ENCODE assay signal across 9 cellular contexts in the genomic region with DNA sequence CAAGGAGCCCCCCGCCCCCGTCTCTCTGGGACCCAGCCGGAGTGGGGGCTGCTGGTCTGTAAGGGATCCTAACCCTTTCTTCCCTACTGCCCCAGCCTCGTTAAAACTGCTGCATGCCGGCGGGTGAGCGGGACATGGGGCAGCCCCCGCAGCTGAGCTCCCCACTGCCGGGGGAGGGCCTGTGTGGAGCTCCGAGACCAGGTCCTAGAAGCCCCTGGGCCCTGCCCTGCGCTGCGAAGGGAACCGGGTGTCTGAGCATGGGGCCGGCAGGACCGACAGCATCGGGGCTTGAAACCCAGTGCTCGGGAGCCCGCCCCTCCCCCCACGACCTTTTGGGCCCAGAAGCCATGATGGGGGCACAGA. TPM values are rescaled to one million over a fixed set of nuclear protein-coding genes. Genes with fewer than 3 reads are reported as not detected.
DNase-seq lines count a peak whose midpoint lies in the region; ATAC-seq and TF ChIP-seq lines count a peak whose summit lies in the region.
"Had no signal": no experiment of that assay in that cellular context is flagged by ENCODE, and none has a peak within 500 bp of the region (broad histone marks: within the 10 kb centered on the region; RNA-seq: fewer than 3 reads in every experiment).

No MANE protein-coding gene starts in this region.

- H3K9me3 ChIP-seq in SJSA1 (replicated peaks) (no peaks in the 10 kb centered on the region), psoas muscle (no peaks in the 10 kb centered on the region)

- H3K27me3 ChIP-seq in BJ (ENCODE audit: control insufficient read depth, insufficient read depth, low read length), result no peaks in the 10 kb centered on the region
- no peaks in the 10 kb centered on the region for H3K27me3 ChIP-seq in SJSA1 (replicated peaks)
- H3K27me3 ChIP-seq in psoas muscle (ENCODE audit: insufficient read depth in 3 of 3, low read length in 2 of 3), result peaks cover 0 to 40% (median 12%) of the 10 kb centered on the region in 3 donors

- H3K27ac ChIP-seq in SJSA1 (peak overlapping the region; percentile 89), psoas muscle (peak overlapping the region; percentile 72)

- H3K36me3 ChIP-seq in BJ (ENCODE audit: control insufficient read depth, insufficient read depth, low read length) (no peaks in the 10 kb centered on the region), SJSA1 (no peaks in the 10 kb centered on the region), psoas muscle (ENCODE audit: insufficient read depth in 1 of 2, low read depth in 1 of 2) (no peaks in the 10 kb centered on the region)

- WGBS in psoas muscle, 3 donors, result 15 to 45% (median 23%) methylated on average over 19 of the region's 19 CpGs

- DNase-seq in BJ (ENCODE audit: low read depth) (no peak), SJSA1 (ENCODE audit: low read depth in 1 of 2, low spot score in 2 of 2) (peak; percentile 42 to 55), left ventricle myocardium superior (peak; percentile 71), psoas muscle (peak in 1 of 2 donors; percentile 59), anterior cingulate cortex (lab: John Stamatoyannopoulos, UW) (no peak)
- DNase-seq in activated CD4-positive, alpha-beta T cell treated with anti-CD3 and anti-CD28 coated beads, Interleukin-2, amount 50 U/mL, for 4 hours, result no peak
- DNase-seq: Calu3 had no signal

- peak; percentile 6 for ATAC-seq in left ventricle myocardium superior
- peak in 1 of 4 donors; percentile 9 for ATAC-seq in psoas muscle
- no peak for ATAC-seq in GM18519 (IDR thresholded peaks at IDR 0.05; ENCODE audit: low FRiP score, unreplicated experiment)
- no peak for ATAC-seq in HG03565 (IDR thresholded peaks at IDR 0.05; ENCODE audit: unreplicated experiment)

- peaks cover 54% of the 10 kb centered on the region for H3K4me1 ChIP-seq in SJSA1 (replicated peaks)
- H3K4me1 ChIP-seq in psoas muscle, result peaks cover 17% of the 10 kb centered on the region

- CTCF ChIA-PET in BJ (lab: Yijun Ruan, JAX), result interaction anchor here (1.1 to 5.7 kb wide), 15 partner anchors 9 to 224 kb away, joined by 3 to 64 read pairs (median 5); partner anchors contain the start of genes COL6A1 and COL6A2

- POLR2A ChIA-PET in BJ (lab: Charles Lee), result interaction anchor here (1.2 kb wide), 1 partner anchor 10 kb away, joined by 4 read pairs; no protein-coding TSS in a partner anchor

- TF ChIP-seq CTCF in BJ (IDR thresholded peaks at IDR 0.05; ENCODE audit: insufficient read depth, low read depth, low read length) (no peak), psoas muscle (IDR thresholded peaks at IDR 0.05) (no peak)

- H3K4me3 ChIP-seq in BJ (ENCODE audit: low read depth, low read length) (peak overlapping the region; percentile 38), SJSA1 (peak overlapping the region; percentile 36), psoas muscle (peak overlapping the region; percentile 68)

- intact Hi-C loops in left ventricle myocardium superior (cut with micrococcal nuclease), result loop anchor here (10.0 kb wide), 1 partner anchor 132 kb away; no protein-coding TSS in a partner anchor
- intact Hi-C loops in psoas muscle (cut with DNase I), result loop anchor here in 1 of 2 donors (5.0 kb wide), 2 partner anchors 130 to 255 kb away; partner anchors contain the start of gene LSS

RNA-seq across cellular contexts. Expression of gene COL6A1, which starts 9.2 kb away (rescaled TPM):
- polyA plus RNA-seq in BJ (2011; rRNA removed) (220 and 672 TPM in 2 replicates), psoas muscle (10 to 100 TPM; 29.4 to 32.1 (median 30.4) TPM)
- polyA minus RNA-seq in BJ (2011; rRNA and poly(A)+ RNA removed), result 103 and 155 TPM in 2 replicates
- total RNA-seq in SJSA1 (2014; rRNA removed; shearing (Covaris generic)), result 108 and 149 TPM in 2 replicates
- total RNA-seq in left ventricle myocardium superior (188 TPM), psoas muscle (10 to 100 TPM; 36.1 to 83.0 (median 61.9) TPM)

Comparison
In these comparisons a context has a peak if more than half of its experiments do, and no peak if none do; other contexts are left out.
1. DNase-seq: peak in SJSA1 (2 of 2) and left ventricle myocardium superior (single experiment); none in BJ (single experiment), anterior cingulate cortex (0 of 58) and activated CD4-positive, alpha-beta T cell treated with anti-CD3 and anti-CD28 coated beads, Interleukin-2, amount 50 U/mL, for 4 hours (0 of 2).
2. Peak in every context shown above with its lines, with median percentiles within 50 percentile points of each other: H3K4me3 ChIP-seq.